ENCODE assay signal across 2 cellular contexts in the genomic region with DNA sequence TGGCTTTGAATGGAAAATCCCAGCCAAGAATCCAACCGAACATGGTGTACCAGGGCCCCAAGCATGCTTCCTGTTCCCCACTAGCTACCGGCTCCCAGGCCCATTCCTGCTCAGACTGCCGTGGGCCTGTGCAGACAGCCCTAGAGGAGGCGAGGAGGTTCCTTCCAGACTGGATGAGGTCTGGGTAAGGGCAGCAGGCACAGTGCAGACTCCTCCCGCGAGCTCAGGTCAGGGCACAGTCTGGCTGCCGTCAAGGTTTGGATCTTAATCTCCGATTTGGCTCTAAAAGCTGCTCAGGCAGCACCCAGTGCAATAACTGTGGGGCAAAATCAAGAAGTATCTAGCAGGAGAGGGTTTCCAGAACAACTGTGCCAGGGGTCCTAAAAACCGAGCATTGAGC.
TF ChIP-seq lines count a peak whose summit lies in the region.

No MANE protein-coding gene starts in this region.

TF ChIP-seq in GM23338, 12 proteins besides CTCF, POLR2A, EP300 and RAD21:
- TF ChIP-seq POLR2AphosphoS5 (IDR thresholded peaks at IDR 0.05; ENCODE audit: low read depth) (no peak), ZNF331 (CRISPR knock-in tag; IDR thresholded peaks at IDR 0.05; ENCODE audit: low read depth) (no peak), CREB1 (CRISPR knock-in tag; IDR thresholded peaks at IDR 0.05; ENCODE audit: low read depth) (no peak), EZH2phosphoT487 (IDR thresholded peaks at IDR 0.05; ENCODE audit: unreplicated experiment) (no peak), NANOG (IDR thresholded peaks at IDR 0.05; ENCODE audit: borderline replicate concordance) (no peak)
TF ChIP-seq in GM23338: peak in this region for 0.

TF ChIP-seq in K562, 482 proteins besides CTCF, POLR2A, EP300 and RAD21 (continued from another document):
- TF ChIP-seq ZNF764 (CRISPR knock-in tag; IDR thresholded peaks at IDR 0.05; ENCODE audit: low read depth) (no peak), NELFE (IDR thresholded peaks at IDR 0.05; ENCODE audit: insufficient read depth, insufficient read length) (no peak), NR4A1 (CRISPR knock-in tag; IDR thresholded peaks at IDR 0.05) (no peak), NR4A1 (tag; IDR thresholded peaks at IDR 0.05) (no peak), SAP30 (IDR thresholded peaks at IDR 0.05; ENCODE audit: borderline replicate concordance, insufficient read depth, low read depth, low read length, poor library complexity, severe bottlenecking) (no peak), TAF9B (IDR thresholded peaks at IDR 0.05; ENCODE audit: partially characterized antibody) (no peak), SMARCE1 (IDR thresholded peaks at IDR 0.05) (no peak), ATF7 (IDR thresholded peaks at IDR 0.05) (no peak), ARID1B (IDR thresholded peaks at IDR 0.05) (no peak), ZNF134 (CRISPR knock-in tag; conservative IDR thresholded peaks at IDR 0.05) (no peak), NCOA2 (IDR thresholded peaks at IDR 0.05; ENCODE audit: partially characterized antibody in 2 of 2) (no peak)
